ENCODE assay signal across 31 cellular contexts in genomic region chr11:44909557-44909956, GRCh38.
"Had no signal": no experiment of that assay in that cellular context is flagged by ENCODE, and none has a peak within 500 bp of the region (broad histone marks: within the 10 kb centered on the region; RNA-seq: fewer than 3 reads in every experiment).

No MANE protein-coding gene starts in this region.

- H3K4me3 Mint-ChIP-seq: activated CD4-positive, alpha-beta memory T cell treated with anti-CD3 and anti-CD28 coated beads, Interleukin-2, amount 10 ng/mL, durations not matched to agents 7 days and 5 days; activated CD4-positive, alpha-beta T cell treated with anti-CD3 and anti-CD28 coated beads, Interleukin-2, amount 10 ng/mL, durations not matched to agents 7 days and 5 days; activated naive CD4-positive, alpha-beta T cell treated with anti-CD3 and anti-CD28 coated beads, Interleukin-2, amount 10 ng/mL, durations not matched to agents 7 days and 5 days; activated naive CD8-positive, alpha-beta T cell treated with anti-CD3 and anti-CD28 coated beads, Interleukin-2, amount 10 ng/mL, durations not matched to agents 7 days and 5 days; activated T-cell treated with anti-CD3 and anti-CD28 coated beads, Interleukin-2, amount 50 U/mL, for 24 hours; activated T-cell treated with anti-CD3 and anti-CD28 coated beads, Interleukin-2, amount 50 U/mL, for 72 hours; brain; central memory CD8-positive, alpha-beta T cell; dendritic cell treated with granulocyte-macrophage colony-stimulating factor and Interleukin-4, amounts not matched to agents 40 ng/mL and 50 ng/mL, for 4 days; endodermal cell had no signal

- H3K27ac ChIP-seq: ascending aorta, breast epithelium, cardiac muscle cell, coronary artery, esophagus muscularis mucosa, foreskin keratinocyte, gastrocnemius medialis, heart left ventricle had no signal

- H3K36me3 Mint-ChIP-seq: activated naive CD4-positive, alpha-beta T cell treated with anti-CD3 and anti-CD28 coated beads, Interleukin-2, amount 50 U/mL, for 72 hours; activated naive CD8-positive, alpha-beta T cell treated with anti-CD3 and anti-CD28 coated beads, Interleukin-2, amount 10 ng/mL, durations not matched to agents 7 days and 5 days; brain had no signal

- DNase-seq: activated CD4-positive, alpha-beta memory T cell treated with anti-CD3 and anti-CD28 coated beads, Interleukin-2, amount 10 ng/mL, durations not matched to agents 7 days and 5 days; activated CD4-positive, alpha-beta T cell treated with anti-CD3 and anti-CD28 coated beads for 1 hour; activated CD4-positive, alpha-beta T cell treated with anti-CD3 and anti-CD28 coated beads for 4 hours; activated CD4-positive, alpha-beta T cell treated with anti-CD3 and anti-CD28 coated beads, Interleukin-2, amount 10 ng/mL, durations not matched to agents 7 days and 5 days; activated CD4-positive, alpha-beta T cell treated with anti-CD3 and anti-CD28 coated beads, Interleukin-2, amount 50 U/mL, for 4 hours; activated CD8-positive, alpha-beta memory T cell treated with anti-CD3 and anti-CD28 coated beads, Interleukin-2, amount 50 U/mL, for 48 hours; activated gamma-delta T cell; activated naive CD4-positive, alpha-beta T cell; activated naive CD4-positive, alpha-beta T cell treated with anti-CD3 and anti-CD28 coated beads, Interleukin-2, amount 10 ng/mL, durations not matched to agents 7 days and 5 days; activated naive CD8-positive, alpha-beta T cell treated with anti-CD3 and anti-CD28 coated beads, Interleukin-2, amount 10 ng/mL, durations not matched to agents 7 days and 5 days; activated T-cell treated with anti-CD3 and anti-CD28 coated beads for 4 hours; activated T-cell treated with anti-CD3 and anti-CD28 coated beads, Interleukin-2, amount 50 U/mL, for 24 hours; activated T-cell treated with anti-CD3 and anti-CD28 coated beads, Interleukin-2, amount 50 U/mL, for 72 hours; dorsolateral prefrontal cortex; effector memory CD4-positive, alpha-beta T cell; endodermal cell; erythroblast; foreskin keratinocyte; gastrocnemius medialis; glutamatergic neuron; heart left ventricle; T-helper 2 cell had no signal

- H3K9me3 Mint-ChIP-seq: activated CD4-positive, alpha-beta memory T cell treated with anti-CD3 and anti-CD28 coated beads, Interleukin-2, amount 10 ng/mL, durations not matched to agents 7 days and 5 days; activated CD4-positive, alpha-beta T cell treated with anti-CD3 and anti-CD28 coated beads, Interleukin-2, amount 10 ng/mL, durations not matched to agents 7 days and 5 days; activated naive CD4-positive, alpha-beta T cell treated with anti-CD3 and anti-CD28 coated beads, Interleukin-2, amount 10 ng/mL, durations not matched to agents 7 days and 5 days; activated naive CD4-positive, alpha-beta T cell treated with anti-CD3 and anti-CD28 coated beads, Interleukin-2, amount 50 U/mL, for 72 hours; activated naive CD8-positive, alpha-beta T cell treated with anti-CD3 and anti-CD28 coated beads, Interleukin-2, amount 10 ng/mL, durations not matched to agents 7 days and 5 days; activated T-cell treated with anti-CD3 and anti-CD28 coated beads, Interleukin-2, amount 50 U/mL, for 24 hours; activated T-cell treated with anti-CD3 and anti-CD28 coated beads, Interleukin-2, amount 50 U/mL, for 72 hours; brain; central memory CD8-positive, alpha-beta T cell; dendritic cell treated with granulocyte-macrophage colony-stimulating factor and Interleukin-4, amounts not matched to agents 40 ng/mL and 50 ng/mL, for 4 days; endodermal cell had no signal

- H3K4me3 ChIP-seq: ascending aorta, breast epithelium, cardiac muscle cell, coronary artery, dorsolateral prefrontal cortex, esophagus muscularis mucosa, gastrocnemius medialis, heart left ventricle had no signal

- H3K9me3 ChIP-seq: ascending aorta, breast epithelium, esophagus muscularis mucosa, gastrocnemius medialis, heart left ventricle had no signal

- H3K27ac Mint-ChIP-seq: activated CD4-positive, alpha-beta memory T cell treated with anti-CD3 and anti-CD28 coated beads, Interleukin-2, amount 10 ng/mL, durations not matched to agents 7 days and 5 days; activated CD4-positive, alpha-beta T cell treated with anti-CD3 and anti-CD28 coated beads, Interleukin-2, amount 10 ng/mL, durations not matched to agents 7 days and 5 days; activated naive CD4-positive, alpha-beta T cell treated with anti-CD3 and anti-CD28 coated beads, Interleukin-2, amount 10 ng/mL, durations not matched to agents 7 days and 5 days; activated naive CD4-positive, alpha-beta T cell treated with anti-CD3 and anti-CD28 coated beads, Interleukin-2, amount 50 U/mL, for 72 hours; activated naive CD8-positive, alpha-beta T cell treated with anti-CD3 and anti-CD28 coated beads, Interleukin-2, amount 10 ng/mL, durations not matched to agents 7 days and 5 days; activated T-cell treated with anti-CD3 and anti-CD28 coated beads, Interleukin-2, amount 50 U/mL, for 24 hours; activated T-cell treated with anti-CD3 and anti-CD28 coated beads, Interleukin-2, amount 50 U/mL, for 72 hours; dendritic cell treated with granulocyte-macrophage colony-stimulating factor and Interleukin-4, amounts not matched to agents 40 ng/mL and 50 ng/mL, for 4 days; endodermal cell had no signal

- H3K27me3 Mint-ChIP-seq: activated CD4-positive, alpha-beta memory T cell treated with anti-CD3 and anti-CD28 coated beads, Interleukin-2, amount 10 ng/mL, durations not matched to agents 7 days and 5 days; activated CD4-positive, alpha-beta T cell treated with anti-CD3 and anti-CD28 coated beads, Interleukin-2, amount 10 ng/mL, durations not matched to agents 7 days and 5 days; activated naive CD4-positive, alpha-beta T cell treated with anti-CD3 and anti-CD28 coated beads, Interleukin-2, amount 10 ng/mL, durations not matched to agents 7 days and 5 days; activated T-cell treated with anti-CD3 and anti-CD28 coated beads, Interleukin-2, amount 50 U/mL, for 24 hours; central memory CD8-positive, alpha-beta T cell had no signal

- H3K27me3 ChIP-seq: ascending aorta, breast epithelium, cardiac muscle cell, esophagus muscularis mucosa, gastrocnemius medialis, heart left ventricle had no signal

- H3K4me1 Mint-ChIP-seq: central memory CD8-positive, alpha-beta T cell had no signal

- H3K4me1 ChIP-seq: breast epithelium, foreskin keratinocyte had no signal

- ATAC-seq: activated naive CD4-positive, alpha-beta T cell treated with anti-CD3 and anti-CD28 coated beads, Interleukin-2, amount 50 U/mL, for 72 hours; activated T-cell treated with anti-CD3 and anti-CD28 coated beads, Interleukin-2, amount 50 U/mL, for 72 hours; foreskin keratinocyte; gastrocnemius medialis; heart left ventricle had no signal
